In genomic region chrX:125998432-125998831, GRCh38 we compare ENCODE assay signal across 10 cellular contexts.
DNase-seq lines count a peak whose midpoint lies in the region; ATAC-seq and TF ChIP-seq lines count a peak whose summit lies in the region.
"Had no signal": no experiment of that assay in that cellular context is flagged by ENCODE, and none has a peak within 500 bp of the region (broad histone marks: within the 10 kb centered on the region; RNA-seq: fewer than 3 reads in every experiment).

No MANE protein-coding gene starts in this region.

- no peaks in the 10 kb centered on the region for H3K36me3 Mint-ChIP-seq in neural crest cell (ENCODE audit: low read depth)

- H3K4me1 ChIP-seq in mammary epithelial cell (ENCODE audit: insufficient read depth, low read length): no peaks in the 10 kb centered on the region
- no peaks in the 10 kb centered on the region for H3K4me1 ChIP-seq in suprapubic skin

- no peak overlapping the region for H2AFZ ChIP-seq in mammary epithelial cell (ENCODE audit: low read depth, low read length)

- no peak overlapping the region for H3K4me2 ChIP-seq in mammary epithelial cell (ENCODE audit: insufficient read depth, low read depth, low read length)

- CTCF ChIA-PET in mammary epithelial cell (lab: Charles Lee; ENCODE audit: low non-redundant PET): interaction anchor here (0.5 kb wide), 1 partner anchor 848 kb away, joined by 3 read pairs; no protein-coding TSS in a partner anchor

- H3K36me3 ChIP-seq in mammary epithelial cell (ENCODE audit: insufficient read depth, low read length) (no peaks in the 10 kb centered on the region), suprapubic skin (no peaks in the 10 kb centered on the region)
- H3K36me3 ChIP-seq: neutrophil had no signal

- dilution Hi-C loops in mammary epithelial cell (cut with HindIII; ENCODE audit: low sequenced_read_pairs): no loop called here

- no peak overlapping the region for H3K4me3 Mint-ChIP-seq in neural crest cell

- no peaks in the 10 kb centered on the region for H3K9me3 Mint-ChIP-seq in neural crest cell

- ATAC-seq in HG02678 (IDR thresholded peaks at IDR 0.05; ENCODE audit: unreplicated experiment): no peak

- H3K27ac ChIP-seq in mammary epithelial cell (ENCODE audit: insufficient read depth, low read depth, low read length) (no peak overlapping the region), suprapubic skin (no peak overlapping the region)
- H3K27ac ChIP-seq: neutrophil had no signal

- no peaks in the 10 kb centered on the region for H3K4me1 Mint-ChIP-seq in neural crest cell

- H3K27me3 ChIP-seq in mammary epithelial cell (ENCODE audit: insufficient read depth, low read length) (no peaks in the 10 kb centered on the region), suprapubic skin (no peaks in the 10 kb centered on the region)
- H3K27me3 ChIP-seq: neutrophil had no signal

- H3K9ac ChIP-seq in mammary epithelial cell (ENCODE audit: insufficient read depth, low read length): no peak overlapping the region

- H3K9me3 ChIP-seq in mammary epithelial cell (replicated peaks; ENCODE audit: insufficient read depth, low read length) (no peaks in the 10 kb centered on the region), suprapubic skin (no peaks in the 10 kb centered on the region)
- H3K9me3 ChIP-seq: neutrophil had no signal

- TF ChIP-seq EP300 in suprapubic skin (IDR thresholded peaks at IDR 0.05): no peak

- no peak overlapping the region for H3K27ac Mint-ChIP-seq in neural crest cell (ENCODE audit: unreplicated experiment)

- in situ Hi-C loops in GM13977 (cut with MboI; ENCODE audit: low pct_unique_long_range_greater_than_20kb, low sequenced_read_pairs, unreplicated experiment): no loop called here
- in situ Hi-C loops in mammary epithelial cell (cut with MboI; ENCODE audit: low sequenced_read_pairs in 2 of 2): no loop called here

- 12% methylated on average over 2 of the region's 2 CpGs for WGBS in mammary epithelial cell (ENCODE audit: low coverage, missing lambda C conversion rate)
- WGBS in suprapubic skin: 5% methylated on average over 2 of the region's 2 CpGs

- intact Hi-C loops in mammary epithelial cell (cut with micrococcal nuclease): no loop called here

- peak; percentile 56 for TF ChIP-seq CTCF in GM13977 (IDR thresholded peaks at IDR 0.05; ENCODE audit: extremely low read depth, insufficient read depth, missing control alignments)
- peak; percentile 29 to 55 for TF ChIP-seq CTCF in mammary epithelial cell (conservative IDR thresholded peaks at IDR 0.05 in 1 of 2, IDR thresholded peaks at IDR 0.05 in 1 of 2; ENCODE audit: extremely low read depth in 1 of 2, insufficient read depth in 1 of 2, low read depth in 1 of 2, low read length in 2 of 2)
- TF ChIP-seq CTCF in neural crest cell (conservative IDR thresholded peaks at IDR 0.05): peak; percentile 73
- TF ChIP-seq CTCF in suprapubic skin (IDR thresholded peaks at IDR 0.05): no peak

- no TSS peak for BruUV-seq in mammary epithelial cell (replicated peaks; lab: Mats Ljungman, UMichigan)

- no peaks in the 10 kb centered on the region for H3K79me2 ChIP-seq in mammary epithelial cell (ENCODE audit: insufficient read depth, low read length)

- no peak for DNase-seq in GM13977 (ENCODE audit: low spot score)
- peak; percentile 1 for DNase-seq in NCI-H2081 treated with DMSO at 0.1 percent for 48 hours (lab: John Stamatoyannopoulos, UW)
- DNase-seq in mammary epithelial cell: peak; percentile 2
- no peak for DNase-seq in neural crest cell (ENCODE audit: low read depth, low spot score)
- DNase-seq in suprapubic skin (ENCODE audit: low spot score in 2 of 2): no peak
- no peak for DNase-seq in effector CD4-positive, alpha-beta T cell
- no peak for DNase-seq in activated naive CD4-positive, alpha-beta T cell treated with anti-CD3 and anti-CD28 coated beads, Interleukin-2, amount 50 U/mL, for 16 hours
- DNase-seq: NCI-H69 had no signal

- H3K27me3 Mint-ChIP-seq in neural crest cell (ENCODE audit: low read depth): no peaks in the 10 kb centered on the region

- TF ChIP-seq POLR2A in suprapubic skin (IDR thresholded peaks at IDR 0.05): no peak

- H4K20me1 ChIP-seq in mammary epithelial cell (ENCODE audit: insufficient read depth, low read length): no peaks in the 10 kb centered on the region

- H3K4me3 ChIP-seq in mammary epithelial cell (replicated peaks in 1 of 3; ENCODE audit: insufficient read depth in 1 of 3, low read depth in 2 of 3, low read length in 3 of 3) (no peak overlapping the region), suprapubic skin (no peak overlapping the region)

Comparison
In these comparisons a context has a peak if more than half of its experiments do, and no peak if none do; other contexts are left out.
1. DNase-seq: peak in NCI-H2081 treated with DMSO at 0.1 percent for 48 hours (single experiment) and mammary epithelial cell (single experiment); none in GM13977 (single experiment), neural crest cell (single experiment), suprapubic skin (0 of 2), effector CD4-positive, alpha-beta T cell (single experiment) and activated naive CD4-positive, alpha-beta T cell treated with anti-CD3 and anti-CD28 coated beads, Interleukin-2, amount 50 U/mL, for 16 hours (single experiment).
2. CTCF ChIP-seq: peak in GM13977 (single experiment), mammary epithelial cell (2 of 2) and neural crest cell (single experiment); none in suprapubic skin (0 of 2).